25 cellular contexts compared by ENCODE assay signal in the genomic region with DNA sequence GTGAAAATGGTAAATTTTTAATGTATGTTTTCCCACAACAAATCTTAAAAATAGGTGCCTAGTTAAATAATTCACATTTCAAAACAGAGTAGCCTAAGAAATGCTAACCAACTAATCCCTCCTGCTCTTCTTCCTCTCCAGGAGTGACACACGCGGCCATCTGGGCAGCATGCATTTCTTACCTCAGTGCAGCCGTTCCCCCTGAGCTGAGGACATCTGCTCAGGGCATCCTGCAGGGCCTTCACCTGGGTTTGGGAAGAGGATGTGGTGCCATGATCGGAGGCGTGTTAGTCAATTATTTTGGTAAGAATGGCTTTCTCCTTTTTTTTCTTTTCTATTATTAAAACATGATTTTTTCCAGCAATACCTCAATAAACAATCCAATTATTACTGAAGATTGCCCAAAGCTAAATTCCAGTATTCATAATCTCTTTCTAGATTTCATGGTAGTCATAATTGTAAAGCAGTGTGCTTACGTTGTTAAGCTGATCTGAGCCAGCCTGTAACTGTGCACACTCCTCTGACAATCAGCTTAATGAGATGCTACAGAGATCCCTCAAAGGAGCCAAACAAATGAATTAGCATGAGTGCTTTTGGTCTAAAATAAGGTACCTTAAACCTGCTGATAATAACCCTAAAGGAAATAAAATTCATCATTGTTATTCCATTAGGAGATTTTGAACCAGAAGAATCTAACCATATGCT.
"Had no signal": no experiment of that assay in that cellular context is flagged by ENCODE, and none has a peak within 500 bp of the region (broad histone marks: within the 10 kb centered on the region; RNA-seq: fewer than 3 reads in every experiment).

No MANE protein-coding gene starts in this region.

- H3K4me1 ChIP-seq: ascending aorta, body of pancreas had no signal

- ATAC-seq: activated CD8-positive, alpha-beta memory T cell treated with anti-CD3 and anti-CD28 coated beads, Interleukin-2, amount 10 ng/mL, durations not matched to agents 7 days and 5 days; activated naive CD8-positive, alpha-beta T cell treated with anti-CD3 and anti-CD28 coated beads, Interleukin-2, amount 50 U/mL, for 24 hours; body of pancreas; T-helper 17 cell had no signal

- H3K27me3 Mint-ChIP-seq: activated B cell treated with CpG ODN at 0.5 μM for 24 hours; activated CD4-positive, alpha-beta T cell treated with anti-CD3 and anti-CD28 coated beads, Interleukin-2, amount 10 ng/mL, durations not matched to agents 24 days and 14 days; activated CD8-positive, alpha-beta memory T cell treated with anti-CD3 and anti-CD28 coated beads, Interleukin-2, amount 10 ng/mL, durations not matched to agents 7 days and 5 days; activated naive CD8-positive, alpha-beta T cell treated with anti-CD3 and anti-CD28 coated beads, Interleukin-2, amount 50 U/mL, for 24 hours; activated T-cell treated with anti-CD3 and anti-CD28 coated beads, Interleukin-2, amount 50 U/mL, for 24 hours; T-helper 17 cell had no signal

- H3K9me3 ChIP-seq: ascending aorta, body of pancreas had no signal

- DNase-seq: activated B cell treated with CpG ODN at 0.5 μM for 24 hours; activated CD4-positive, alpha-beta T cell treated with anti-CD3 and anti-CD28 coated beads for 1 hour; activated CD4-positive, alpha-beta T cell treated with anti-CD3 and anti-CD28 coated beads, Interleukin-2, amount 10 ng/mL, durations not matched to agents 24 days and 14 days; activated CD4-positive, alpha-beta T cell treated with anti-CD3 and anti-CD28 coated beads, Interleukin-2, amount 50 U/mL, for 48 hours; activated CD8-positive, alpha-beta memory T cell treated with anti-CD3 and anti-CD28 coated beads, Interleukin-2, amount 10 ng/mL, durations not matched to agents 7 days and 5 days; activated effector memory CD4-positive, alpha-beta T cell treated with anti-CD3 and anti-CD28 coated beads, Interleukin-2, amount 50 U/mL, for 16 hours; activated naive CD4-positive, alpha-beta T cell treated with Interleukin-2 at 50 U/mL for 16 hours; activated naive CD8-positive, alpha-beta T cell treated with anti-CD3 and anti-CD28 coated beads, Interleukin-2, amount 50 U/mL, for 24 hours; activated T-cell treated with anti-CD3 and anti-CD28 coated beads, Interleukin-2, amount 50 U/mL, for 24 hours; amniotic stem cell; body of pancreas; central memory CD4-positive, alpha-beta T cell; KBM-7; NCI-H1092 treated with DMSO at 0.1 percent for 48 hours; NCI-H1417 treated with DMSO at 0.1 percent for 48 hours; NCI-H1694 treated with DMSO at 0.1 percent for 48 hours; NCI-H2029 treated with DMSO at 0.1 percent for 48 hours; NCI-H446 treated with DMSO at 0.1 percent for 48 hours; NCI-H526 treated with DMSO at 0.1 percent for 48 hours; PC-9; SIG-M5; T-helper 17 cell; T-helper 9 cell had no signal

- H3K27me3 ChIP-seq: ascending aorta, body of pancreas had no signal

- H3K4me1 Mint-ChIP-seq: activated CD8-positive, alpha-beta memory T cell treated with anti-CD3 and anti-CD28 coated beads, Interleukin-2, amount 10 ng/mL, durations not matched to agents 7 days and 5 days had no signal

- H3K27ac ChIP-seq: ascending aorta, body of pancreas, PC-9 had no signal

- H3K27ac Mint-ChIP-seq: activated B cell treated with CpG ODN at 0.5 μM for 24 hours; activated CD8-positive, alpha-beta memory T cell treated with anti-CD3 and anti-CD28 coated beads, Interleukin-2, amount 10 ng/mL, durations not matched to agents 7 days and 5 days; activated naive CD8-positive, alpha-beta T cell treated with anti-CD3 and anti-CD28 coated beads, Interleukin-2, amount 50 U/mL, for 24 hours; T-helper 17 cell had no signal

- H3K4me3 ChIP-seq: ascending aorta, body of pancreas, PC-9 had no signal

- H3K4me3 Mint-ChIP-seq: activated B cell treated with CpG ODN at 0.5 μM for 24 hours; activated CD8-positive, alpha-beta memory T cell treated with anti-CD3 and anti-CD28 coated beads, Interleukin-2, amount 10 ng/mL, durations not matched to agents 7 days and 5 days; activated naive CD8-positive, alpha-beta T cell treated with anti-CD3 and anti-CD28 coated beads, Interleukin-2, amount 50 U/mL, for 24 hours; activated T-cell treated with anti-CD3 and anti-CD28 coated beads, Interleukin-2, amount 50 U/mL, for 24 hours; activated T-helper 1 cell treated with anti-CD3 and anti-CD28 coated beads, Interleukin-12 subunit alpha, Interleukin-12 subunit beta, Interleukin-2, Interleukin-4 antibody, amounts not matched to agents 30 ng/mL and 10 ng/mL and 1 ng/mL, durations not matched to agents 14 hours and 24 hours and 36 hours had no signal
